Comparison of ENCODE assay signal across 31 cellular contexts in genomic region chr2:219539926-219540678, GRCh38. TPM values are rescaled to one million over a fixed set of nuclear protein-coding genes. Genes with fewer than 3 reads are reported as not detected.
DNase-seq lines count a peak whose midpoint lies in the region; ATAC-seq, FAIRE-seq and TF ChIP-seq lines count a peak whose summit lies in the region.
"Had no signal": no experiment of that assay in that cellular context is flagged by ENCODE, and none has a peak within 500 bp of the region (broad histone marks: within the 10 kb centered on the region; RNA-seq: fewer than 3 reads in every experiment).

No MANE protein-coding gene starts in this region.

- no peak overlapping the region for H3K9ac ChIP-seq in HepG2 (ENCODE audit: insufficient read depth, low read depth, low read length)
- H3K9ac ChIP-seq in kidney (ENCODE audit: low read length in 2 of 2): no peak overlapping the region
- H3K9ac ChIP-seq: BLaER1 treated with 17β-estradiol and CSF1 and Interleukin-3, amounts not matched to agents 10 nM and 100 nM; GM23248 had no signal

- no peak overlapping the region for H3K4me3 Mint-ChIP-seq in activated CD4-positive, alpha-beta T cell treated with anti-CD3 and anti-CD28 coated beads for 36 hours
- H3K4me3 Mint-ChIP-seq: HFFc6 had no signal

- TF ChIP-seq RAD21 in HepG2 (CRISPR knock-in tag; IDR thresholded peaks at IDR 0.05): no peak

- TF ChIP-seq POLR2A in HepG2 (IDR thresholded peaks at IDR 0.05; ENCODE audit: insufficient read depth in 1 of 2, low read depth in 2 of 2, low read length in 2 of 2): no peak
- TF ChIP-seq POLR2A in right lobe of liver (IDR thresholded peaks at IDR 0.05): no peak

- no peak overlapping the region for H3K27ac ChIP-seq in HepG2 (ENCODE audit: extremely low read length, insufficient read depth, low read length)
- H3K27ac ChIP-seq in right lobe of liver: no peak overlapping the region
- no peak overlapping the region for H3K27ac ChIP-seq in kidney (ENCODE audit: low read depth in 2 of 2, low read length in 2 of 2)
- H3K27ac ChIP-seq: BLaER1 treated with 17β-estradiol and CSF1 and Interleukin-3, amounts not matched to agents 10 nM and 100 nM; GM23248; SJCRH30 had no signal

- peaks cover 0 to 17% of the 10 kb centered on the region in 2 experiments; a peak in 3 of 5 replicates for H3K27me3 ChIP-seq in HepG2 (ENCODE audit: control insufficient read depth in 1 of 2, insufficient read depth in 2 of 2, low read length in 2 of 2)
- H3K27me3 ChIP-seq in right lobe of liver: no peaks in the 10 kb centered on the region
- H3K27me3 ChIP-seq: SJCRH30 had no signal

- POLR2A ChIA-PET in HepG2 (lab: Yijun Ruan, JAX): interaction anchor here (1.3 to 1.8 kb wide), 3 partner anchors 21 to 103 kb away, joined by 4 to 7 read pairs (median 5); partner anchors contain the start of gene GMPPA
- POLR2A ChIA-PET in activated CD4-positive, alpha-beta T cell treated with anti-CD3 and anti-CD28 coated beads for 36 hours (lab: Charles Lee): no interaction called here

- no peaks in the 10 kb centered on the region for H3K9me3 Mint-ChIP-seq in activated CD4-positive, alpha-beta T cell treated with anti-CD3 and anti-CD28 coated beads for 36 hours (ENCODE audit: low read depth)
- H3K9me3 Mint-ChIP-seq: CD4-positive, alpha-beta memory T cell; HFFc6; IgD-negative memory B cell had no signal

- peaks cover 11% of the 10 kb centered on the region for H3K36me3 Mint-ChIP-seq in activated CD4-positive, alpha-beta T cell treated with anti-CD3 and anti-CD28 coated beads for 36 hours (ENCODE audit: low read depth)
- H3K36me3 Mint-ChIP-seq: IgD-negative memory B cell had no signal

- peaks cover 15 to 27% of the 10 kb centered on the region in 2 experiments for H3K36me3 ChIP-seq in HepG2 (replicated peaks in 1 of 2; ENCODE audit: control insufficient read depth in 1 of 2, insufficient read depth in 2 of 2, low read length in 2 of 2)
- H3K36me3 ChIP-seq in right lobe of liver: no peaks in the 10 kb centered on the region
- peaks cover 8% of the 10 kb centered on the region in 2 donors for H3K36me3 ChIP-seq in kidney (ENCODE audit: control insufficient read depth in 1 of 2, insufficient read depth in 2 of 2, low read length in 2 of 2)

- no TSS peak for BruUV-seq in HepG2 (replicated peaks; lab: Mats Ljungman, UMichigan)

- peaks cover 30% of the 10 kb centered on the region for H3K79me2 ChIP-seq in HepG2 (ENCODE audit: insufficient read depth, low read length)

- no peak overlapping the region for H2AFZ ChIP-seq in HepG2 (ENCODE audit: low read length)
- H2AFZ ChIP-seq: GM23248 had no signal

- 93% methylated on average over 31 of the region's 46 CpGs for WGBS in HepG2 (ENCODE audit: low lambda C conversion rate)
- WGBS in right lobe of liver (ENCODE audit: insufficient coverage, low coverage, low lambda C conversion rate, missing lambda C conversion rate): 91% methylated on average over 6 of the region's 46 CpGs

- FAIRE-seq in HepG2 (lab: Jason Lieb, UNC): no peak
- FAIRE-seq in kidney (lab: Jason Lieb, UNC): no peak
- FAIRE-seq: GM18507, HTR-8/SVneo had no signal

- no peak overlapping the region for H3K4me2 ChIP-seq in HepG2 (ENCODE audit: low read depth, low read length)

- H4K20me1 ChIP-seq in HepG2 (ENCODE audit: insufficient read depth, low read length): peaks cover 50% of the 10 kb centered on the region

- DNase-seq in HepG2 (ENCODE audit: low spot score) (no peak), right lobe of liver (no peak), kidney (peak; percentile 77)
- DNase-seq in stimulated activated CD4-positive, alpha-beta T cell treated with anti-CD3 and anti-CD28 coated beads, Interleukin-2, amount 100 ng/mL, for 24 hours: no peak
- no peak for DNase-seq in activated CD4-positive, alpha-beta T cell treated with anti-CD3 and anti-CD28 coated beads for 36 hours
- DNase-seq: CD4-positive, alpha-beta memory T cell; COR-L47; DMS53; GM23248; H7; HFFc6; NCI-H1048; NCI-H1417; NCI-H1694; NCI-H2029 treated with DMSO at 0.1 percent for 48 hours; NCI-H446 treated with DMSO at 0.1 percent for 48 hours; NCI-H526; NCI-H82; NK-92 treated with Interleukin-12 subunit alpha and Interleukin-12 subunit beta, amount 100 ng/mL, for 24 hours; PC-3; SJCRH30 had no signal

- CTCF ChIA-PET in HepG2 (lab: Yijun Ruan, JAX; ENCODE audit: low intra/inter-chr PET ratio, low total read pairs): interaction anchor here (1.2 to 5.3 kb wide), 4 partner anchors 21 to 150 kb away, joined by 4 to 127 read pairs (median 24); no protein-coding TSS in a partner anchor
- CTCF ChIA-PET in activated CD4-positive, alpha-beta T cell treated with anti-CD3 and anti-CD28 coated beads for 36 hours (lab: Charles Lee): interaction anchor here (0.5 to 6.9 kb wide), 20 partner anchors 11 to 226 kb away, joined by 3 to 55 read pairs (median 4); partner anchors contain the start of genes GMPPA and STK11IP

- H3K27ac Mint-ChIP-seq in activated CD4-positive, alpha-beta T cell treated with anti-CD3 and anti-CD28 coated beads for 36 hours: no peak overlapping the region
- H3K27ac Mint-ChIP-seq: CD4-positive, alpha-beta memory T cell; HFFc6 had no signal

- TF ChIP-seq CTCF in HepG2 (CRISPR knock-in tag; IDR thresholded peaks at IDR 0.05) (no peak), right lobe of liver (IDR thresholded peaks at IDR 0.05) (no peak), kidney (IDR thresholded peaks at IDR 0.05; ENCODE audit: borderline replicate concordance, extremely low read depth, insufficient read depth) (no peak)

- in situ Hi-C loops in HepG2 (cut with HindIII; ENCODE audit: extremely low pct_ligation_motif_present, low pct_unique_long_range_greater_than_20kb): loop anchor here (5.0 kb wide), 1 partner anchor 102 kb away; no protein-coding TSS in a partner anchor

- H3K4me1 Mint-ChIP-seq in activated CD4-positive, alpha-beta T cell treated with anti-CD3 and anti-CD28 coated beads for 36 hours: peaks cover 22% of the 10 kb centered on the region

- H3K4me3 ChIP-seq in HepG2 (replicated peaks in 1 of 3; ENCODE audit: insufficient read depth in 1 of 3, low read depth in 2 of 3, low read length in 3 of 3) (no peak overlapping the region), right lobe of liver (no peak overlapping the region), kidney (ENCODE audit: low read length in 2 of 2) (no peak overlapping the region)
- H3K4me3 ChIP-seq: BLaER1 treated with 17β-estradiol and CSF1 and Interleukin-3, amounts not matched to agents 10 nM and 100 nM; GM23248; SJCRH30 had no signal

- intact Hi-C loops in HepG2 (cut with micrococcal nuclease; ENCODE audit: unreplicated experiment): loop anchor here (2.0 to 10.0 kb wide), 2 partner anchors 21 to 245 kb away; no protein-coding TSS in a partner anchor
- intact Hi-C loops in right lobe of liver (cut with DNase I): loop anchor here (5.0 to 10.0 kb wide), 2 partner anchors 65 to 107 kb away; no protein-coding TSS in a partner anchor
- intact Hi-C loops in kidney (cut with DNase I): loop anchor here (10.0 kb wide), 1 partner anchor 135 kb away; no protein-coding TSS in a partner anchor
- intact Hi-C loops in activated CD4-positive, alpha-beta T cell treated with anti-CD3 and anti-CD28 coated beads for 36 hours (cut with DNase I, micrococcal nuclease): loop anchor here in 1 of 2 experiments (5.0 to 10.0 kb wide), 7 partner anchors 243 to 1135 kb away; partner anchors contain the start of genes CNOT9, NHEJ1, TUBA4A and TUBA4B

- no peaks in the 10 kb centered on the region for H3K9me3 ChIP-seq in HepG2 (ENCODE audit: low read length)
- H3K9me3 ChIP-seq in right lobe of liver: no peaks in the 10 kb centered on the region
- no peaks in the 10 kb centered on the region for H3K9me3 ChIP-seq in kidney (ENCODE audit: control insufficient read depth in 1 of 2, low read length in 2 of 2)
- H3K9me3 ChIP-seq: BLaER1 treated with 17β-estradiol and CSF1 and Interleukin-3, amounts not matched to agents 10 nM and 100 nM; SJCRH30 had no signal

- ATAC-seq in HepG2 (no peak), right lobe of liver (no peak), HG03469 (IDR thresholded peaks at IDR 0.05; ENCODE audit: unreplicated experiment) (no peak)
- ATAC-seq in activated CD4-positive, alpha-beta T cell treated with anti-CD3 and anti-CD28 coated beads for 36 hours: no peak
- ATAC-seq: PC-3, Right ventricle myocardium inferior, SK-N-SH treated with all-trans-retinoic acid at 6 μM for 48 hours had no signal

- TF ChIP-seq EP300 in HepG2 (IDR thresholded peaks at IDR 0.05; ENCODE audit: low read depth in 2 of 2, low read length in 2 of 2): no peak
- no peak for TF ChIP-seq EP300 in HepG2 (CRISPR knock-in tag; IDR thresholded peaks at IDR 0.05; ENCODE audit: borderline replicate concordance)

- no peaks in the 10 kb centered on the region for H3K27me3 Mint-ChIP-seq in activated CD4-positive, alpha-beta T cell treated with anti-CD3 and anti-CD28 coated beads for 36 hours

- H3K4me1 ChIP-seq in HepG2 (ENCODE audit: insufficient read depth, low read length) (peaks cover 52% of the 10 kb centered on the region), right lobe of liver (peaks cover 0 to 18% (median 5%) of the 10 kb centered on the region in 4 donors), kidney (ENCODE audit: control insufficient read depth in 1 of 2, insufficient read depth in 1 of 2, low read depth in 1 of 2, low read length in 2 of 2) (peaks cover 9 to 18% of the 10 kb centered on the region in 2 donors)

RNA-seq across cellular contexts. Expression of gene CHPF, which starts 3.5 kb away (rescaled TPM):
- 34.7 and 79.6 TPM in 2 replicates for total RNA-seq in HepG2 (2016; rRNA removed; fragmentation: Illumina TruSeq; extraction: Trizol)
- 21.6 and 22.1 TPM in 2 replicates for total RNA-seq in HepG2 (2016; cell fraction: cytosol; rRNA removed; fragmentation: Illumina TruSeq; extraction: Trizol; ENCODE audit: low read depth)
- 36.0 and 80.8 TPM in 2 replicates for total RNA-seq in HepG2 (2016; cell fraction: insoluble cytoplasmic fraction; rRNA removed; fragmentation: Illumina TruSeq; extraction: Trizol)
- total RNA-seq in HepG2 (2016; cell fraction: membrane; rRNA removed; fragmentation: Illumina TruSeq; extraction: Trizol): 42.0 and 50.0 TPM in 2 replicates
- 65.5 and 76.8 TPM in 2 replicates for total RNA-seq in HepG2 (2016; cell fraction: nucleus; rRNA removed; fragmentation: Illumina TruSeq; extraction: Trizol)
- 111 and 171 TPM in 2 replicates for polyA plus RNA-seq in HepG2 (2011; rRNA removed)
- polyA plus RNA-seq in HepG2 (2011; cell fraction: cytosol; rRNA removed): 120 and 244 TPM in 2 replicates
- 203 and 211 TPM in 2 replicates for polyA plus RNA-seq in HepG2 (2011; cell fraction: nucleus; rRNA removed)
- polyA plus RNA-seq in HepG2 (2012): 115 and 161 TPM in 2 replicates
- polyA plus RNA-seq in HepG2 (2016; cell fraction: cytosol; fragmentation: Illumina TruSeq; extraction: Trizol; ENCODE audit: low read depth): 21.7 and 22.6 TPM in 2 replicates
- polyA plus RNA-seq in HepG2 (2016; cell fraction: insoluble cytoplasmic fraction; fragmentation: Illumina TruSeq; extraction: Trizol; ENCODE audit: low read depth): 45.9 and 55.3 TPM in 2 replicates
- 40.5 and 41.4 TPM in 2 replicates for polyA plus RNA-seq in HepG2 (2016; cell fraction: membrane; fragmentation: Illumina TruSeq; extraction: Trizol; ENCODE audit: low read depth)
- polyA plus RNA-seq in HepG2 (2016; cell fraction: nucleus; fragmentation: Illumina TruSeq; extraction: Trizol; ENCODE audit: insufficient read depth, low read depth): 139 and 143 TPM in 2 replicates
- 12.1 and 292 TPM in 2 replicates for polyA minus RNA-seq in HepG2 (2011; rRNA and poly(A)+ RNA removed; ENCODE audit: low replicate concordance)
- polyA minus RNA-seq in HepG2 (2011; cell fraction: cytosol; rRNA and poly(A)+ RNA removed): 137 and 143 TPM in 2 replicates
- 45.4 and 47.0 TPM in 2 replicates for polyA minus RNA-seq in HepG2 (2011; cell fraction: nucleus; rRNA and poly(A)+ RNA removed)
- 100 to 1,000 TPM in 2 of 6 experiments, 10 to 100 TPM in 4; 33.2 to 183 (median 39.6) TPM for total RNA-seq in right lobe of liver
- 59.5 TPM for total RNA-seq in kidney
- polyA plus RNA-seq in kidney (ENCODE audit: insufficient read depth, low read depth, low replicate concordance): 57.3 TPM
- 10 to 100 TPM; 14.1 to 17.1 TPM for total RNA-seq in activated CD4-positive, alpha-beta T cell treated with anti-CD3 and anti-CD28 coated beads for 36 hours

RNA-seq across cellular contexts. Expression of gene TMEM198, which starts 3.7 kb away (rescaled TPM):
- total RNA-seq in HepG2 (2016; rRNA removed; fragmentation: Illumina TruSeq; extraction: Trizol) (11.6 and 17.3 TPM in 2 replicates), right lobe of liver (1 to 10 TPM in 5 of 6 experiments, under 1 TPM in 1; 0.68 to 3.2 (median 1.2) TPM), kidney (4.5 TPM)
- 12.3 and 16.3 TPM in 2 replicates for total RNA-seq in HepG2 (2016; cell fraction: cytosol; rRNA removed; fragmentation: Illumina TruSeq; extraction: Trizol; ENCODE audit: low read depth)
- total RNA-seq in HepG2 (2016; cell fraction: insoluble cytoplasmic fraction; rRNA removed; fragmentation: Illumina TruSeq; extraction: Trizol): 10.7 and 17.8 TPM in 2 replicates
- total RNA-seq in HepG2 (2016; cell fraction: membrane; rRNA removed; fragmentation: Illumina TruSeq; extraction: Trizol): 26.8 and 32.4 TPM in 2 replicates
- total RNA-seq in HepG2 (2016; cell fraction: nucleus; rRNA removed; fragmentation: Illumina TruSeq; extraction: Trizol): 9.3 and 11.7 TPM in 2 replicates
- polyA plus RNA-seq in HepG2 (2011; rRNA removed) (23.5 and 40.8 TPM in 2 replicates), kidney (ENCODE audit: insufficient read depth, low read depth, low replicate concordance) (4.2 TPM)
- 43.6 and 52.1 TPM in 2 replicates for polyA plus RNA-seq in HepG2 (2011; cell fraction: cytosol; rRNA removed)
- 61.3 and 68.7 TPM in 2 replicates for polyA plus RNA-seq in HepG2 (2011; cell fraction: nucleus; rRNA removed)
- polyA plus RNA-seq in HepG2 (2012): 41.3 and 49.8 TPM in 2 replicates
- polyA plus RNA-seq in HepG2 (2016; cell fraction: cytosol; fragmentation: Illumina TruSeq; extraction: Trizol; ENCODE audit: low read depth): 16.5 and 21.1 TPM in 2 replicates
- polyA plus RNA-seq in HepG2 (2016; cell fraction: insoluble cytoplasmic fraction; fragmentation: Illumina TruSeq; extraction: Trizol; ENCODE audit: low read depth): 12.8 and 14.5 TPM in 2 replicates
- 27.9 and 28.1 TPM in 2 replicates for polyA plus RNA-seq in HepG2 (2016; cell fraction: membrane; fragmentation: Illumina TruSeq; extraction: Trizol; ENCODE audit: low read depth)
- polyA plus RNA-seq in HepG2 (2016; cell fraction: nucleus; fragmentation: Illumina TruSeq; extraction: Trizol; ENCODE audit: insufficient read depth, low read depth): 17.1 and 19.3 TPM in 2 replicates
- polyA minus RNA-seq in HepG2 (2011; rRNA and poly(A)+ RNA removed; ENCODE audit: low replicate concordance): 2.1 and 67.2 TPM in 2 replicates
- polyA minus RNA-seq in HepG2 (2011; cell fraction: cytosol; rRNA and poly(A)+ RNA removed): 26.3 and 28.6 TPM in 2 replicates
- polyA minus RNA-seq in HepG2 (2011; cell fraction: nucleus; rRNA and poly(A)+ RNA removed): 12.9 and 13.6 TPM in 2 replicates
- total RNA-seq in activated CD4-positive, alpha-beta T cell treated with anti-CD3 and anti-CD28 coated beads for 36 hours: 1 to 10 TPM; 2.4 to 2.7 TPM
- polyA plus RNA-seq: CD4-positive, alpha-beta memory T cell had no signal

RNA-seq across cellular contexts. Expression of gene ASIC4, which starts 25.8 kb away (rescaled TPM):
- total RNA-seq in HepG2 (2016; rRNA removed; fragmentation: Illumina TruSeq; extraction: Trizol) (not detected in 2 replicates), right lobe of liver (not detected), kidney (not detected)
- total RNA-seq in HepG2 (2016; cell fraction: cytosol; rRNA removed; fragmentation: Illumina TruSeq; extraction: Trizol; ENCODE audit: low read depth): not detected in 2 replicates
- not detected in 2 replicates for total RNA-seq in HepG2 (2016; cell fraction: insoluble cytoplasmic fraction; rRNA removed; fragmentation: Illumina TruSeq; extraction: Trizol)
- total RNA-seq in HepG2 (2016; cell fraction: membrane; rRNA removed; fragmentation: Illumina TruSeq; extraction: Trizol): not detected in 2 replicates
- not detected in 2 replicates for total RNA-seq in HepG2 (2016; cell fraction: nucleus; rRNA removed; fragmentation: Illumina TruSeq; extraction: Trizol)
- polyA plus RNA-seq in HepG2 (2011; rRNA removed) (0.03 TPM in 2 replicates), kidney (ENCODE audit: insufficient read depth, low read depth, low replicate concordance) (not detected)
- 0.01 TPM in 1 of 2 replicates, not detected in the other for polyA plus RNA-seq in HepG2 (2011; cell fraction: cytosol; rRNA removed)
- polyA plus RNA-seq in HepG2 (2011; cell fraction: nucleus; rRNA removed): 0.23 and 0.24 TPM in 2 replicates
- polyA plus RNA-seq in HepG2 (2012): not detected in 2 replicates
- polyA plus RNA-seq in HepG2 (2016; cell fraction: cytosol; fragmentation: Illumina TruSeq; extraction: Trizol; ENCODE audit: low read depth): not detected in 2 replicates
- not detected in 2 replicates for polyA plus RNA-seq in HepG2 (2016; cell fraction: insoluble cytoplasmic fraction; fragmentation: Illumina TruSeq; extraction: Trizol; ENCODE audit: low read depth)
- polyA plus RNA-seq in HepG2 (2016; cell fraction: membrane; fragmentation: Illumina TruSeq; extraction: Trizol; ENCODE audit: low read depth): not detected in 2 replicates
- polyA plus RNA-seq in HepG2 (2016; cell fraction: nucleus; fragmentation: Illumina TruSeq; extraction: Trizol; ENCODE audit: insufficient read depth, low read depth): 0.16 TPM in 1 of 2 replicates, not detected in the other
- polyA minus RNA-seq in HepG2 (2011; rRNA and poly(A)+ RNA removed; ENCODE audit: low replicate concordance): 0.06 and 0.07 TPM in 2 replicates
- polyA minus RNA-seq in HepG2 (2011; cell fraction: cytosol; rRNA and poly(A)+ RNA removed): not detected in 2 replicates
- 0.12 and 0.26 TPM in 2 replicates for polyA minus RNA-seq in HepG2 (2011; cell fraction: nucleus; rRNA and poly(A)+ RNA removed)
- not detected for total RNA-seq in activated CD4-positive, alpha-beta T cell treated with anti-CD3 and anti-CD28 coated beads for 36 hours
- total RNA-seq: Daoy, G401, Right ventricle myocardium inferior had no signal
- polyA plus RNA-seq: CD4-positive, alpha-beta memory T cell; GM23248; IgD-negative memory B cell had no signal

RNA-seq across cellular contexts. Expression of gene OBSL1, which starts 31.2 kb away (rescaled TPM):
- total RNA-seq in HepG2 (2016; rRNA removed; fragmentation: Illumina TruSeq; extraction: Trizol) (65.4 and 86.7 TPM in 2 replicates), right lobe of liver (10 to 100 TPM; 27.0 to 42.5 (median 39.4) TPM), kidney (123 TPM)
- 17.5 and 19.8 TPM in 2 replicates for total RNA-seq in HepG2 (2016; cell fraction: cytosol; rRNA removed; fragmentation: Illumina TruSeq; extraction: Trizol; ENCODE audit: low read depth)
- total RNA-seq in HepG2 (2016; cell fraction: insoluble cytoplasmic fraction; rRNA removed; fragmentation: Illumina TruSeq; extraction: Trizol): 54.2 and 89.3 TPM in 2 replicates
- total RNA-seq in HepG2 (2016; cell fraction: membrane; rRNA removed; fragmentation: Illumina TruSeq; extraction: Trizol): 30.2 and 34.7 TPM in 2 replicates
- 65.9 and 71.3 TPM in 2 replicates for total RNA-seq in HepG2 (2016; cell fraction: nucleus; rRNA removed; fragmentation: Illumina TruSeq; extraction: Trizol)
- polyA plus RNA-seq in HepG2 (2011; rRNA removed) (218 and 229 TPM in 2 replicates), kidney (ENCODE audit: insufficient read depth, low read depth, low replicate concordance) (89.5 TPM)
- 176 and 256 TPM in 2 replicates for polyA plus RNA-seq in HepG2 (2011; cell fraction: cytosol; rRNA removed)
- polyA plus RNA-seq in HepG2 (2011; cell fraction: nucleus; rRNA removed): 886 and 1,174 TPM in 2 replicates
- polyA plus RNA-seq in HepG2 (2012): 161 and 176 TPM in 2 replicates
- 10.0 and 11.3 TPM in 2 replicates for polyA plus RNA-seq in HepG2 (2016; cell fraction: cytosol; fragmentation: Illumina TruSeq; extraction: Trizol; ENCODE audit: low read depth)
- 66.1 and 91.2 TPM in 2 replicates for polyA plus RNA-seq in HepG2 (2016; cell fraction: insoluble cytoplasmic fraction; fragmentation: Illumina TruSeq; extraction: Trizol; ENCODE audit: low read depth)
- 22.2 and 25.7 TPM in 2 replicates for polyA plus RNA-seq in HepG2 (2016; cell fraction: membrane; fragmentation: Illumina TruSeq; extraction: Trizol; ENCODE audit: low read depth)
- 147 and 161 TPM in 2 replicates for polyA plus RNA-seq in HepG2 (2016; cell fraction: nucleus; fragmentation: Illumina TruSeq; extraction: Trizol; ENCODE audit: insufficient read depth, low read depth)
- polyA minus RNA-seq in HepG2 (2011; rRNA and poly(A)+ RNA removed; ENCODE audit: low replicate concordance): 27.0 and 477 TPM in 2 replicates
- 210 and 260 TPM in 2 replicates for polyA minus RNA-seq in HepG2 (2011; cell fraction: cytosol; rRNA and poly(A)+ RNA removed)
- polyA minus RNA-seq in HepG2 (2011; cell fraction: nucleus; rRNA and poly(A)+ RNA removed): 189 and 199 TPM in 2 replicates
- 1 to 10 TPM; 1.0 to 1.9 TPM for total RNA-seq in activated CD4-positive, alpha-beta T cell treated with anti-CD3 and anti-CD28 coated beads for 36 hours
- polyA plus RNA-seq: CD4-positive, alpha-beta memory T cell; IgD-negative memory B cell had no signal

RNA-seq across cellular contexts. Expression of gene INHA, which starts 32.0 kb away (rescaled TPM):
- total RNA-seq in HepG2 (2016; rRNA removed; fragmentation: Illumina TruSeq; extraction: Trizol) (1.9 and 4.1 TPM in 2 replicates), right lobe of liver (not detected), kidney (1.2 TPM)
- total RNA-seq in HepG2 (2016; cell fraction: cytosol; rRNA removed; fragmentation: Illumina TruSeq; extraction: Trizol; ENCODE audit: low read depth): 3.4 and 4.1 TPM in 2 replicates
- 2.5 and 3.2 TPM in 2 replicates for total RNA-seq in HepG2 (2016; cell fraction: insoluble cytoplasmic fraction; rRNA removed; fragmentation: Illumina TruSeq; extraction: Trizol)
- total RNA-seq in HepG2 (2016; cell fraction: membrane; rRNA removed; fragmentation: Illumina TruSeq; extraction: Trizol): 3.4 and 5.3 TPM in 2 replicates
- 2.0 and 3.3 TPM in 2 replicates for total RNA-seq in HepG2 (2016; cell fraction: nucleus; rRNA removed; fragmentation: Illumina TruSeq; extraction: Trizol)
- polyA plus RNA-seq in HepG2 (2011; rRNA removed) (15.2 and 23.1 TPM in 2 replicates), kidney (ENCODE audit: insufficient read depth, low read depth, low replicate concordance) (2.5 TPM)
- 13.0 and 22.2 TPM in 2 replicates for polyA plus RNA-seq in HepG2 (2011; cell fraction: cytosol; rRNA removed)
- polyA plus RNA-seq in HepG2 (2011; cell fraction: nucleus; rRNA removed): 28.4 and 35.0 TPM in 2 replicates
- 11.4 and 17.5 TPM in 2 replicates for polyA plus RNA-seq in HepG2 (2012)
- polyA plus RNA-seq in HepG2 (2016; cell fraction: cytosol; fragmentation: Illumina TruSeq; extraction: Trizol; ENCODE audit: low read depth): 3.1 and 3.7 TPM in 2 replicates
- polyA plus RNA-seq in HepG2 (2016; cell fraction: insoluble cytoplasmic fraction; fragmentation: Illumina TruSeq; extraction: Trizol; ENCODE audit: low read depth): 2.1 TPM in 2 replicates
- 3.5 and 4.5 TPM in 2 replicates for polyA plus RNA-seq in HepG2 (2016; cell fraction: membrane; fragmentation: Illumina TruSeq; extraction: Trizol; ENCODE audit: low read depth)
- polyA plus RNA-seq in HepG2 (2016; cell fraction: nucleus; fragmentation: Illumina TruSeq; extraction: Trizol; ENCODE audit: insufficient read depth, low read depth): 3.6 and 4.6 TPM in 2 replicates
- polyA minus RNA-seq in HepG2 (2011; rRNA and poly(A)+ RNA removed; ENCODE audit: low replicate concordance): 1.0 and 25.1 TPM in 2 replicates
- polyA minus RNA-seq in HepG2 (2011; cell fraction: cytosol; rRNA and poly(A)+ RNA removed): 5.1 and 5.8 TPM in 2 replicates
- polyA minus RNA-seq in HepG2 (2011; cell fraction: nucleus; rRNA and poly(A)+ RNA removed): 2.3 and 2.6 TPM in 2 replicates
- not detected for total RNA-seq in activated CD4-positive, alpha-beta T cell treated with anti-CD3 and anti-CD28 coated beads for 36 hours
- total RNA-seq: A172; CD4-positive, alpha-beta memory T cell had no signal
- polyA plus RNA-seq: CD4-positive, alpha-beta memory T cell; IgD-negative memory B cell had no signal
